In the genomic region with DNA sequence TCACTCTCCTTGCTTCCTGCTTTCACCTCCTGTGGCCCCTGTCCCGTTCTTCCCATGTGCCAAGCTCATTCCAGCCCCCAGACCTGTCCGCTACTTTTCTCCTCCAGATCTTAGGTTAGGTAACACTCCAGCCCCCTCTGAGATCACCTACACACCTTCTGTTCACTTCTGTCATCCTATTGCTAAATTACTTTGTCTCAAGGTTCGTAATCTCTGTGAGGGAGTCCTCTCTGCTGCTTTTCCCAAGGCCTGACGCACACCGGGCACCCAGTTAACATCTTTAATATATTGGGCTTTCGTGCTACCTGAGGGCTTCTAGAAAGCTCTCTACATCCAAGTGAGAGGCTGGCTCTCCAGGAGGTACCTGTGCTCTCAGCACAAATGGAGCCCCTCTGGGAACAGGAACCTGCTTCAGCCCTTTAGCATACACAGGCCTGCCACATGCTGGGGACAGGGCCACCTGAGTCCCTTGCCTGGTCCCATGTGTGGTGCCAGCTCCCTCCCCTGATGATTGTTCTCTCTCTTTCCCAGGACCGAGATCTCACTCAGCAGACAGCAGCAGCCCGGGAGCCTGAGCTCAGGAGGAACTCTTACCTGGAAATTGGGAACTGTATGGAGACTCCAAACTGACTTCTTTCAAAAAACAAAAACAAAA, we compare ENCODE assay signal across 22 cellular contexts. TPM values are rescaled to one million over a fixed set of nuclear protein-coding genes. Genes with fewer than 3 reads are reported as not detected.
DNase-seq lines count a peak whose midpoint lies in the region; FAIRE-seq and TF ChIP-seq lines count a peak whose summit lies in the region.
"Had no signal": no experiment of that assay in that cellular context is flagged by ENCODE, and none has a peak within 500 bp of the region (broad histone marks: within the 10 kb centered on the region; RNA-seq: fewer than 3 reads in every experiment).

No MANE protein-coding gene starts in this region.

- no peak overlapping the region for H2AK5ac ChIP-seq in H1 (ENCODE audit: low read depth, low read length)

- WGBS in H1 (ENCODE audit: extremely low coverage in 1 of 2, insufficient coverage in 1 of 2, insufficient read length in 1 of 2, insufficient replicate concordance in 2 of 2, low coverage in 1 of 2, low lambda C conversion rate in 2 of 2, missing lambda C conversion rate in 1 of 2), 2 experiments: 80% methylated on average over 8 of the region's 8 CpGs; no CpG with 5 or more reads in 1 of the 2 experiments

- no peaks in the 10 kb centered on the region for H4K20me1 ChIP-seq in H1 (replicated peaks in 1 of 2; ENCODE audit: control insufficient read depth in 1 of 2, insufficient read depth in 2 of 2, low read length in 2 of 2)
- H4K20me1 ChIP-seq in neural progenitor cell (ENCODE audit: low read depth): peaks cover 20% of the 10 kb centered on the region

- DNase-seq in cardiac muscle cell (ENCODE audit: low read depth in 1 of 2, low spot score in 1 of 2) (no peak), right atrium auricular region (ENCODE audit: low spot score) (no peak), H1 (ENCODE audit: low read depth in 1 of 2, low spot score in 2 of 2) (no peak), neural progenitor cell (ENCODE audit: low spot score) (no peak), type B pancreatic cell (ENCODE audit: extremely low spot score, unreplicated experiment) (no peak), A172 (ENCODE audit: low spot score) (no peak), cerebellar cortex (ENCODE audit: low spot score) (no peak), MCF 10A (ENCODE audit: unreplicated experiment) (no peak)
- DNase-seq: 8988T; ACHN; Calu3; CD4-positive, CD25-positive, alpha-beta regulatory T cell; DMS 273 treated with DMSO at 0.1 percent for 48 hours; GOT3; HCEC 1CT had no signal

- no peak overlapping the region for H3K4ac ChIP-seq in H1 (replicated peaks; ENCODE audit: insufficient read length, low read depth, low read length)

- BruUV-seq in MCF 10A (replicated peaks; lab: Mats Ljungman, UMichigan): no TSS peak

- H2BK15ac ChIP-seq in H1 (ENCODE audit: low read length): no peak overlapping the region

- no peaks in the 10 kb centered on the region for H3K23me2 ChIP-seq in H1 (ENCODE audit: low read depth, low read length)

- TF ChIP-seq CTCF in cardiac muscle cell (IDR thresholded peaks at IDR 0.05; ENCODE audit: low read depth, low read length) (no peak), right atrium auricular region (IDR thresholded peaks at IDR 0.05) (no peak), H1 (IDR thresholded peaks at IDR 0.05; ENCODE audit: control extremely low read depth in 1 of 3, insufficient read depth in 1 of 3, low read depth in 1 of 3, low read length in 3 of 3) (no peak), neural progenitor cell (IDR thresholded peaks at IDR 0.05) (no peak), type B pancreatic cell (conservative IDR thresholded peaks at IDR 0.05) (no peak), MCF 10A (IDR thresholded peaks at IDR 0.05; ENCODE audit: unreplicated experiment) (no peak)

- H3K79me2 ChIP-seq in H1 (ENCODE audit: control insufficient read depth in 1 of 2, insufficient read depth in 2 of 2, low read length in 2 of 2): no peaks in the 10 kb centered on the region
- H3K79me2 ChIP-seq in neural progenitor cell (ENCODE audit: low read depth): no peaks in the 10 kb centered on the region

- no peak overlapping the region for H2BK12ac ChIP-seq in H1 (ENCODE audit: low read depth, low read length)

- H3K4me1 ChIP-seq in cardiac muscle cell (ENCODE audit: low read depth) (peaks cover 7% of the 10 kb centered on the region), right atrium auricular region (no peaks in the 10 kb centered on the region), H1 (replicated peaks in 1 of 4; ENCODE audit: control insufficient read depth in 3 of 4, insufficient read depth in 4 of 4, low read length in 3 of 4) (peaks cover 0 to 27% (median 18%) of the 10 kb centered on the region in 4 experiments; a peak in 6 of 7 replicates), neural progenitor cell (peaks cover 21% of the 10 kb centered on the region)

- peaks cover 2% of the 10 kb centered on the region; the same call in 1 of the 2 replicates for H3K79me1 ChIP-seq in H1 (ENCODE audit: low read depth, low read length)

- intact Hi-C loops in MCF 10A (cut with micrococcal nuclease): no loop called here

- peak overlapping the region; percentile 38; the same call in 1 of the 2 replicates for H4K8ac ChIP-seq in H1 (ENCODE audit: extremely low read depth, insufficient read depth, low read length)

- H3K9ac ChIP-seq in H1 (replicated peaks in 1 of 4; ENCODE audit: extremely low read depth in 1 of 4, low read depth in 3 of 4, low read length in 3 of 4) (no peak overlapping the region), neural progenitor cell (no peak overlapping the region)
- H3K9ac ChIP-seq: BLaER1 treated with 17β-estradiol and CSF1 and Interleukin-3, amounts not matched to agents 10 nM and 100 nM had no signal

- H3K9me3 Mint-ChIP-seq in neural progenitor cell (no peaks in the 10 kb centered on the region), type B pancreatic cell (no peaks in the 10 kb centered on the region), MCF 10A (ENCODE audit: unreplicated experiment) (no peaks in the 10 kb centered on the region)
- H3K9me3 Mint-ChIP-seq: CD4-positive, CD25-positive, alpha-beta regulatory T cell; IgD-negative memory B cell had no signal

- no peak overlapping the region for H2BK120ac ChIP-seq in H1 (replicated peaks; ENCODE audit: low read depth, low read length)

- TF ChIP-seq EP300 in H1 (IDR thresholded peaks at IDR 0.05; ENCODE audit: borderline replicate concordance in 1 of 2, low read depth in 2 of 2, low read length in 2 of 2): no peak

- H3K36me3 ChIP-seq in cardiac muscle cell (peaks cover 23% of the 10 kb centered on the region), right atrium auricular region (peaks cover 22% of the 10 kb centered on the region), H1 (ENCODE audit: control insufficient read depth in 2 of 4, insufficient read depth in 4 of 4, low read length in 3 of 4) (peaks cover 5 to 26% (median 16%) of the 10 kb centered on the region in 4 experiments; a peak in 7 of 8 replicates), neural progenitor cell (no peaks in the 10 kb centered on the region)

- no peak overlapping the region for H3K18ac ChIP-seq in H1 (ENCODE audit: extremely low read depth, low read length)

- H3K27me3 Mint-ChIP-seq in neural progenitor cell (ENCODE audit: insufficient read depth, low read depth) (peaks cover 4% of the 10 kb centered on the region), type B pancreatic cell (no peaks in the 10 kb centered on the region), MCF 10A (ENCODE audit: insufficient read depth, unreplicated experiment) (no peaks in the 10 kb centered on the region)
- H3K27me3 Mint-ChIP-seq: CD4-positive, CD25-positive, alpha-beta regulatory T cell had no signal

- H3K14ac ChIP-seq in H1 (ENCODE audit: insufficient read length): no peak overlapping the region

- H3K4me3 ChIP-seq in cardiac muscle cell (no peak overlapping the region), right atrium auricular region (no peak overlapping the region), H1 (ENCODE audit: extremely low read depth in 1 of 4, insufficient read depth in 2 of 4, low read depth in 3 of 4, low read length in 4 of 4) (no peak overlapping the region), neural progenitor cell (no peak overlapping the region)
- H3K4me3 ChIP-seq: BLaER1 treated with 17β-estradiol and CSF1 and Interleukin-3, amounts not matched to agents 10 nM and 100 nM; GM12878 had no signal

- H3F3A ChIP-seq in neural progenitor cell (ENCODE audit: low read depth): peaks cover 5% of the 10 kb centered on the region

- no peak overlapping the region for H2AFZ ChIP-seq in H1 (ENCODE audit: low read length)
- H2AFZ ChIP-seq in neural progenitor cell (replicated peaks): no peak overlapping the region

- H3K4me3 Mint-ChIP-seq in neural progenitor cell: no peak overlapping the region
- no peak overlapping the region for H3K4me3 Mint-ChIP-seq in type B pancreatic cell
- H3K4me3 Mint-ChIP-seq in MCF 10A (ENCODE audit: unreplicated experiment): no peak overlapping the region
- H3K4me3 Mint-ChIP-seq: CD4-positive, CD25-positive, alpha-beta regulatory T cell; IgD-negative memory B cell had no signal

- H3K27ac Mint-ChIP-seq in neural progenitor cell (no peak overlapping the region), type B pancreatic cell (peak overlapping the region; percentile 17), MCF 10A (ENCODE audit: low read depth, unreplicated experiment) (no peak overlapping the region)
- H3K27ac Mint-ChIP-seq: CD4-positive, CD25-positive, alpha-beta regulatory T cell; IgD-negative memory B cell had no signal

- no peak for FAIRE-seq in H1 (lab: Jason Lieb, UNC)
- FAIRE-seq: GM12878, GM18507 had no signal

- H3K36me3 Mint-ChIP-seq in neural progenitor cell (peaks cover 32% of the 10 kb centered on the region), type B pancreatic cell (peaks cover 12% of the 10 kb centered on the region), MCF 10A (ENCODE audit: insufficient read depth, unreplicated experiment) (peaks cover 19% of the 10 kb centered on the region)

- no peak overlapping the region for H4K5ac ChIP-seq in H1 (ENCODE audit: insufficient read length, low read depth, low read length)

- no peaks in the 10 kb centered on the region for H3K27me3 ChIP-seq in cardiac muscle cell
- H3K27me3 ChIP-seq in right atrium auricular region: no peaks in the 10 kb centered on the region
- H3K27me3 ChIP-seq in H1 (replicated peaks in 1 of 4; ENCODE audit: control insufficient read depth in 3 of 4, extremely low read depth in 1 of 4, insufficient read depth in 3 of 4, low read length in 3 of 4): no peaks in the 10 kb centered on the region
- H3K27me3 ChIP-seq in neural progenitor cell: no peaks in the 10 kb centered on the region

- H3K9me3 ChIP-seq in cardiac muscle cell (ENCODE audit: low read depth) (no peaks in the 10 kb centered on the region), right atrium auricular region (no peaks in the 10 kb centered on the region), H1 (ENCODE audit: insufficient read depth in 2 of 2, low read depth in 1 of 2, low read length in 1 of 2) (no peaks in the 10 kb centered on the region), neural progenitor cell (ENCODE audit: low read depth) (no peaks in the 10 kb centered on the region)
- H3K9me3 ChIP-seq: BLaER1 treated with 17β-estradiol and CSF1 and Interleukin-3, amounts not matched to agents 10 nM and 100 nM had no signal

- H3K23ac ChIP-seq in H1 (ENCODE audit: insufficient read length): no peak overlapping the region

- H4K91ac ChIP-seq in H1 (replicated peaks; ENCODE audit: insufficient read length, low read length): no peak overlapping the region

- TF ChIP-seq POLR2A in H1 (IDR thresholded peaks at IDR 0.05; ENCODE audit: control extremely low read depth in 1 of 2, low read depth in 2 of 2, low read length in 2 of 2): no peak

- H2BK5ac ChIP-seq in H1 (ENCODE audit: low read depth, low read length): 0 out of 2 replicates have a peak overlapping the region, but pooled peaks have one; percentile 18

- H3K27ac ChIP-seq in cardiac muscle cell (peak overlapping the region; percentile 1), right atrium auricular region (no peak overlapping the region), H1 (ENCODE audit: low read depth, low read length) (no peak overlapping the region), neural progenitor cell (peak overlapping the region; percentile 15)
- H3K27ac ChIP-seq: BLaER1 treated with 17β-estradiol and CSF1 and Interleukin-3, amounts not matched to agents 10 nM and 100 nM; HL-60 had no signal

- POLR2A ChIA-PET in H1 (lab: Charles Lee; ENCODE audit: partially characterized antibody) (interaction anchor here (1.1 to 1.8 kb wide), 3 partner anchors 13 to 169 kb away, joined by 3 to 5 read pairs (median 4); no protein-coding TSS in a partner anchor), MCF 10A (lab: Yijun Ruan, JAX) (no interaction called here)

- no peak overlapping the region for H3K56ac ChIP-seq in H1 (replicated peaks; ENCODE audit: insufficient read length, low read depth, low read length)

- TF ChIP-seq RAD21 in H1 (IDR thresholded peaks at IDR 0.05 in 1 of 2, conservative IDR thresholded peaks at IDR 0.05 in 1 of 2; ENCODE audit: low read depth in 2 of 2, low read length in 2 of 2): no peak

- no peak overlapping the region for H3K4me2 ChIP-seq in H1 (ENCODE audit: insufficient read depth in 1 of 2, low read depth in 2 of 2, low read length in 2 of 2)
- H3K4me2 ChIP-seq in neural progenitor cell: no peak overlapping the region
- H3K4me2 ChIP-seq: BLaER1 treated with 17β-estradiol and CSF1 and Interleukin-3, amounts not matched to agents 10 nM and 100 nM had no signal

- H2BK20ac ChIP-seq in H1 (ENCODE audit: low read length): no peak overlapping the region

- CTCF ChIA-PET in H1 (lab: Charles Lee; ENCODE audit: partially characterized antibody) (interaction anchor here (0.6 to 4.0 kb wide), 7 partner anchors 9 to 782 kb away, joined by 3 to 22 read pairs (median 3); no protein-coding TSS in a partner anchor), MCF 10A (lab: Yijun Ruan, JAX) (interaction anchor here (0.9 to 1.6 kb wide), 3 partner anchors 12 to 192 kb away, joined by 4 to 13 read pairs (median 7); no protein-coding TSS in a partner anchor)

- H3K4me1 Mint-ChIP-seq in neural progenitor cell (peaks cover 45% of the 10 kb centered on the region), type B pancreatic cell (ENCODE audit: unreplicated experiment) (peaks cover 13% of the 10 kb centered on the region), MCF 10A (ENCODE audit: insufficient read depth, unreplicated experiment) (no peaks in the 10 kb centered on the region)
- H3K4me1 Mint-ChIP-seq: CD4-positive, CD25-positive, alpha-beta regulatory T cell; IgD-negative memory B cell had no signal

RNA-seq across cellular contexts. Expression of a gene that starts 8.5 kb away (rescaled TPM):
- not detected in 2 replicates for total RNA-seq in cardiac muscle cell
- not detected in 2 replicates for polyA plus RNA-seq in cardiac muscle cell
- total RNA-seq in right atrium auricular region: not detected
- total RNA-seq in H1 (2021; fragmentation: NEBNext Ultra II Directional; extraction: Animal tissue kit (Norgen Biotek cat#: 25700)): not detected in 2 replicates
- not detected in 2 replicates for polyA plus RNA-seq in H1 (2011; rRNA removed)
- not detected for polyA plus RNA-seq in H1 (2011; cell fraction: cytosol; rRNA removed)
- polyA plus RNA-seq in H1 (2011; cell fraction: nucleus; rRNA removed): not detected
- not detected in 4 replicates for polyA plus RNA-seq in H1 (2012, experiment 1 of 2)
- polyA plus RNA-seq in H1 (2012, experiment 2 of 2): not detected
- polyA plus RNA-seq in H1 (2013, experiment 1 of 2): not detected
- not detected for polyA plus RNA-seq in H1 (2013, experiment 2 of 2)
- not detected in 2 replicates for polyA minus RNA-seq in H1 (2011; rRNA and poly(A)+ RNA removed)
- polyA minus RNA-seq in H1 (2011; cell fraction: cytosol; rRNA and poly(A)+ RNA removed): not detected
- polyA minus RNA-seq in H1 (2011; cell fraction: nucleus; rRNA and poly(A)+ RNA removed): not detected
- total RNA-seq in neural progenitor cell (ENCODE audit: low replicate concordance): not detected in 2 replicates
- total RNA-seq in type B pancreatic cell (ENCODE audit: low replicate concordance): 0.63 TPM in 1 of 2 replicates, not detected in the other
- total RNA-seq in A172 (2014; rRNA removed; shearing (Covaris generic)): not detected in 2 replicates
- not detected in 2 replicates for total RNA-seq in MCF 10A (2022)
- total RNA-seq: Calu3; CD4-positive, CD25-positive, alpha-beta regulatory T cell; Daoy; G401; GM12878 had no signal
- polyA plus RNA-seq: CD4-positive, CD25-positive, alpha-beta regulatory T cell; GM12878; IgD-negative memory B cell had no signal

RNA-seq across cellular contexts. Expression of a gene that starts 19.7 kb away (rescaled TPM):
- total RNA-seq in cardiac muscle cell (19.0 and 20.3 TPM in 2 replicates), right atrium auricular region (10 to 100 TPM; 39.7 to 44.7 TPM), neural progenitor cell (ENCODE audit: low replicate concordance) (1.4 and 1.9 TPM in 2 replicates), type B pancreatic cell (ENCODE audit: low replicate concordance) (26.2 and 29.1 TPM in 2 replicates), MCF 10A (2022) (3.6 and 4.2 TPM in 2 replicates)
- polyA plus RNA-seq in cardiac muscle cell (18.0 and 18.1 TPM in 2 replicates), H1 (2011; rRNA removed) (2.1 and 5.9 TPM in 2 replicates)
- total RNA-seq in H1 (2021; fragmentation: NEBNext Ultra II Directional; extraction: Animal tissue kit (Norgen Biotek cat#: 25700)): 3.2 TPM in 2 replicates
- 2.1 TPM for polyA plus RNA-seq in H1 (2011; cell fraction: cytosol; rRNA removed)
- polyA plus RNA-seq in H1 (2011; cell fraction: nucleus; rRNA removed): 3.6 TPM
- polyA plus RNA-seq in H1 (2012, experiment 1 of 2): 1.6 to 2.6 TPM (median 1.9 TPM) in 4 replicates
- polyA plus RNA-seq in H1 (2012, experiment 2 of 2): 1.8 TPM
- polyA plus RNA-seq in H1 (2013, experiment 1 of 2): 2.2 TPM
- 2.8 TPM for polyA plus RNA-seq in H1 (2013, experiment 2 of 2)
- polyA minus RNA-seq in H1 (2011; rRNA and poly(A)+ RNA removed): 2.0 and 2.5 TPM in 2 replicates
- polyA minus RNA-seq in H1 (2011; cell fraction: cytosol; rRNA and poly(A)+ RNA removed): 2.9 TPM
- 1.7 TPM for polyA minus RNA-seq in H1 (2011; cell fraction: nucleus; rRNA and poly(A)+ RNA removed)
- total RNA-seq in A172 (2014; rRNA removed; shearing (Covaris generic)): 2.0 and 2.1 TPM in 2 replicates
- polyA plus RNA-seq: CD4-positive, CD25-positive, alpha-beta regulatory T cell; IgD-negative memory B cell had no signal

Comparison
In these comparisons a context has a peak if more than half of its experiments do, and no peak if none do; other contexts are left out.
1. H3K27ac ChIP-seq: peak in cardiac muscle cell (single experiment) and neural progenitor cell (single experiment); none in right atrium auricular region (0 of 2) and H1 (single experiment).